In the genomic region with DNA sequence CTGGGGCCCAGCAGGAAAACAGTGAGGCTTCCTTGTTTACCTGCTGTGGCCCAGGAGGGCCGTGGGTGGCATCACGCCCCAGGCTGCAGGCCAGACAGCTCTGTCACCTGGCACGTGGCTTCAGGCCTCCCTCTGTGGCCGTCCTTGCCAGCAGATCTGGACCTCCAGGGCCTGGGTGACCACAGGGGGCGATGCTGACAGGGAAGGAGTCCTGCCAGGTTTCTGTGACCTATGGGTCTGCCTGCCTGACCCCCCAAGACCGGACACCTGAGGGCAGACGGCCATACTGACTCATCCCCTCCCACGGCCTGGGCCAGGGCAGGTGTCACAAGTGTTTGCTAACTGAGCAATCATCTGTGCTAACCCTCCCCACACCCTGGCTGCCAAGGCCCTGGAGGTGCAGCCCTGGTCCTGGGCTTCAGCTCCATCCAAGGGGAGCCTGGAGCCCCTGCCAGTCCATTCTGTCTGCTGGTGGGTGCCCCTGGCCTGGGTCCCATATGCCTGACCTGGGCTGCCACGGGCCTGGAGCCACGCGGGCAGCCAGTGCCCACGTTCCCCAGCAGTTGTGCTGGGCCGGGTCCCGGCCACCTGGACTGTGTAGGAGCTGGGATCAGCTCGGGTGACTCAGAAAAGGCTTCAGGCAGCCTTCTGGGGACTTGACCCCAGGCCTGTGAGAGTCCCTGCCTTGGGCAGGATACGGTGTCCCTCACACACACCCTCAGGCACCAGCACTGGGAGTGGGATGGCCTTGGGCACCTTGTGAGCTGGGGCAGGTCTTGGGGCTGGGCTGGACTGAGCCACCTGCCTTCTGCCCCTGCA, we compare ENCODE assay signal across 11 cellular contexts. TPM values are rescaled to one million over a fixed set of nuclear protein-coding genes. Genes with fewer than 3 reads are reported as not detected.
DNase-seq lines count a peak whose midpoint lies in the region; ATAC-seq, FAIRE-seq and TF ChIP-seq lines count a peak whose summit lies in the region.
"Had no signal": no experiment of that assay in that cellular context is flagged by ENCODE, and none has a peak within 500 bp of the region (broad histone marks: within the 10 kb centered on the region; RNA-seq: fewer than 3 reads in every experiment).

No MANE protein-coding gene starts in this region.

- H3K4me3 ChIP-seq in skeletal muscle tissue (ENCODE audit: low read length in 3 of 3): no peak overlapping the region
- H3K4me3 ChIP-seq: right atrium auricular region had no signal

- H3K9me3 Mint-ChIP-seq in activated T-cell treated with anti-CD3 and anti-CD28 coated beads, Interleukin-2, amount 50 U/mL, for 24 hours: no peaks in the 10 kb centered on the region
- H3K9me3 Mint-ChIP-seq in T-cell: no peaks in the 10 kb centered on the region

- no peak for ATAC-seq in T-cell (replicated peaks in 1 of 4)
- ATAC-seq in foreskin keratinocyte: no peak
- ATAC-seq in GM19328 (IDR thresholded peaks at IDR 0.05; ENCODE audit: unreplicated experiment): no peak

- no peaks in the 10 kb centered on the region for H3K27me3 Mint-ChIP-seq in activated T-cell treated with anti-CD3 and anti-CD28 coated beads, Interleukin-2, amount 50 U/mL, for 24 hours
- H3K27me3 Mint-ChIP-seq in T-cell: no peaks in the 10 kb centered on the region

- peak; percentile 5 for TF ChIP-seq CTCF in foreskin keratinocyte (conservative IDR thresholded peaks at IDR 0.05)

- peak overlapping the region in 2 of 3 donors; percentile 43 to 73 for H3K9ac ChIP-seq in skeletal muscle tissue (ENCODE audit: low read depth in 1 of 3, low read length in 3 of 3)

- H3K36me3 Mint-ChIP-seq in activated T-cell treated with anti-CD3 and anti-CD28 coated beads, Interleukin-2, amount 50 U/mL, for 24 hours (ENCODE audit: low read depth): peaks cover 37% of the 10 kb centered on the region
- peaks cover 8% of the 10 kb centered on the region for H3K36me3 Mint-ChIP-seq in T-cell

- H3K9me3 ChIP-seq in skeletal muscle tissue (ENCODE audit: control insufficient read depth in 3 of 3, low read length in 3 of 3): no peaks in the 10 kb centered on the region
- H3K9me3 ChIP-seq: right atrium auricular region had no signal

- no peaks in the 10 kb centered on the region for H3K27me3 ChIP-seq in foreskin keratinocyte
- H3K27me3 ChIP-seq in skeletal muscle tissue (ENCODE audit: control insufficient read depth in 3 of 3, insufficient read depth in 3 of 3, low read length in 3 of 3): no peaks in the 10 kb centered on the region
- H3K27me3 ChIP-seq: right atrium auricular region had no signal

- peaks cover 20 to 38% (median 27%) of the 10 kb centered on the region in 3 donors for H3K36me3 ChIP-seq in skeletal muscle tissue (ENCODE audit: control insufficient read depth in 3 of 3, insufficient read depth in 3 of 3, low read length in 3 of 3)

- peak overlapping the region; percentile 35 for H3K4me3 Mint-ChIP-seq in activated T-cell treated with anti-CD3 and anti-CD28 coated beads, Interleukin-2, amount 50 U/mL, for 24 hours
- peak overlapping the region in 2 of 3 donors; percentile 31 to 47 for H3K4me3 Mint-ChIP-seq in T-cell

- H3K4me1 Mint-ChIP-seq in activated T-cell treated with anti-CD3 and anti-CD28 coated beads, Interleukin-2, amount 50 U/mL, for 24 hours (ENCODE audit: low read depth): peaks cover 24% of the 10 kb centered on the region
- peaks cover 15 to 22% (median 17%) of the 10 kb centered on the region in 3 donors for H3K4me1 Mint-ChIP-seq in T-cell

- CTCF ChIA-PET in T-cell (lab: Charles Lee): no interaction called here

- no peak for TF ChIP-seq POLR2A in GM12892 (IDR thresholded peaks at IDR 0.05; ENCODE audit: low read depth, low read length)

- H3K27ac Mint-ChIP-seq in activated T-cell treated with anti-CD3 and anti-CD28 coated beads, Interleukin-2, amount 50 U/mL, for 24 hours: no peak overlapping the region
- H3K27ac Mint-ChIP-seq in T-cell: peak overlapping the region in 1 of 2 donors; percentile 63

- no peaks in the 10 kb centered on the region for H3K4me1 ChIP-seq in foreskin keratinocyte
- H3K4me1 ChIP-seq in skeletal muscle tissue (ENCODE audit: control insufficient read depth in 3 of 3, insufficient read depth in 3 of 3, low read length in 3 of 3): peaks cover 30 to 56% (median 37%) of the 10 kb centered on the region in 3 donors

- DNase-seq in activated T-cell treated with anti-CD3 and anti-CD28 coated beads, Interleukin-2, amount 50 U/mL, for 24 hours: no peak
- DNase-seq in activated T-cell treated with anti-CD3 and anti-CD28 coated beads for 4 hours (no peak), T-cell (no peak), foreskin keratinocyte (no peak), GM12892 (ENCODE audit: insufficient read length) (no peak)
- DNase-seq in activated CD4-positive, alpha-beta T cell treated with anti-CD3 and anti-CD28 coated beads for 48 hours: no peak
- DNase-seq: islet precursor cell, NCI-H345 had no signal

- POLR2A ChIA-PET in T-cell (lab: Charles Lee): no interaction called here

- H3K27ac ChIP-seq in foreskin keratinocyte: no peak overlapping the region
- H3K27ac ChIP-seq in skeletal muscle tissue (ENCODE audit: low read depth, low read length): peak overlapping the region; percentile 25

- FAIRE-seq in GM12892 (lab: Jason Lieb, UNC): no peak

RNA-seq across cellular contexts. Expression of a gene that starts 3.7 kb away (rescaled TPM):
- total RNA-seq in T-cell (10 to 100 TPM; 35.4 to 52.6 (median 51.3) TPM), foreskin keratinocyte (80.0 and 81.4 TPM in 2 replicates), skeletal muscle tissue (73.1 TPM)
- 94.5 and 105 TPM in 2 replicates for polyA plus RNA-seq in foreskin keratinocyte
- 22.1 TPM for polyA plus RNA-seq in GM12892 (2012; ENCODE audit: missing spikeins)

RNA-seq across cellular contexts. Expression of a gene that starts 8.6 kb away (rescaled TPM):
- 10 to 100 TPM; 66.2 to 91.0 (median 78.6) TPM for total RNA-seq in T-cell
- total RNA-seq in foreskin keratinocyte: not detected in 2 replicates
- 0.10 TPM in 1 of 2 replicates, not detected in the other for polyA plus RNA-seq in foreskin keratinocyte
- not detected for total RNA-seq in skeletal muscle tissue
- not detected for polyA plus RNA-seq in GM12892 (2012; ENCODE audit: missing spikeins)

RNA-seq across cellular contexts. Expression of a gene that starts 27.9 kb away (rescaled TPM):
- total RNA-seq in T-cell: 10 to 100 TPM; 22.2 to 44.4 (median 39.4) TPM
- 7.3 and 7.9 TPM in 2 replicates for total RNA-seq in foreskin keratinocyte
- polyA plus RNA-seq in foreskin keratinocyte: 7.6 and 9.9 TPM in 2 replicates
- total RNA-seq in skeletal muscle tissue: 24.5 TPM
- 0.51 TPM for polyA plus RNA-seq in GM12892 (2012; ENCODE audit: missing spikeins)

RNA-seq across cellular contexts. Expression of a gene that starts 37.2 kb away (rescaled TPM):
- total RNA-seq in T-cell: 100 to 1,000 TPM in 4 of 5 donors, 10 to 100 TPM in 1; 89.3 to 165 (median 152) TPM
- 526 and 567 TPM in 2 replicates for total RNA-seq in foreskin keratinocyte
- polyA plus RNA-seq in foreskin keratinocyte: 863 and 896 TPM in 2 replicates
- 144 TPM for total RNA-seq in skeletal muscle tissue
- polyA plus RNA-seq in GM12892 (2012; ENCODE audit: missing spikeins): 135 TPM

RNA-seq across cellular contexts. Expression of a gene that starts 38.9 kb away (rescaled TPM):
- total RNA-seq in T-cell (1 to 10 TPM in 3 of 5 donors, under 1 TPM in 2; 0.40 to 1.6 (median 1.4) TPM), foreskin keratinocyte (0.07 and 0.10 TPM in 2 replicates), skeletal muscle tissue (2.6 TPM)
- 0.09 and 0.15 TPM in 2 replicates for polyA plus RNA-seq in foreskin keratinocyte
- not detected for polyA plus RNA-seq in GM12892 (2012; ENCODE audit: missing spikeins)
- total RNA-seq: right atrium auricular region had no signal

Comparison
In these comparisons a context has a peak if more than half of its experiments do, and no peak if none do; other contexts are left out.
1. RNA of a gene that starts 8.6 kb away (total RNA-seq): 66.2 to 91.0 TPM in T-cell; not detected in foreskin keratinocyte and not detected in skeletal muscle tissue (single experiment); every median in the first group is over 10 times any median in the second.